1 cellular context compared by ENCODE assay signal in genomic region chr3:123202451-123202850, GRCh38.
TF ChIP-seq lines count a peak whose summit lies in the region.

No MANE protein-coding gene starts in this region.

TF ChIP-seq in H1, 55 proteins besides CTCF, POLR2A, EP300 and RAD21 (continued from another document):
- TF ChIP-seq BRCA1 (IDR thresholded peaks at IDR 0.05; ENCODE audit: low read depth, low read length) = no peak
- TF ChIP-seq, protein P1, sequence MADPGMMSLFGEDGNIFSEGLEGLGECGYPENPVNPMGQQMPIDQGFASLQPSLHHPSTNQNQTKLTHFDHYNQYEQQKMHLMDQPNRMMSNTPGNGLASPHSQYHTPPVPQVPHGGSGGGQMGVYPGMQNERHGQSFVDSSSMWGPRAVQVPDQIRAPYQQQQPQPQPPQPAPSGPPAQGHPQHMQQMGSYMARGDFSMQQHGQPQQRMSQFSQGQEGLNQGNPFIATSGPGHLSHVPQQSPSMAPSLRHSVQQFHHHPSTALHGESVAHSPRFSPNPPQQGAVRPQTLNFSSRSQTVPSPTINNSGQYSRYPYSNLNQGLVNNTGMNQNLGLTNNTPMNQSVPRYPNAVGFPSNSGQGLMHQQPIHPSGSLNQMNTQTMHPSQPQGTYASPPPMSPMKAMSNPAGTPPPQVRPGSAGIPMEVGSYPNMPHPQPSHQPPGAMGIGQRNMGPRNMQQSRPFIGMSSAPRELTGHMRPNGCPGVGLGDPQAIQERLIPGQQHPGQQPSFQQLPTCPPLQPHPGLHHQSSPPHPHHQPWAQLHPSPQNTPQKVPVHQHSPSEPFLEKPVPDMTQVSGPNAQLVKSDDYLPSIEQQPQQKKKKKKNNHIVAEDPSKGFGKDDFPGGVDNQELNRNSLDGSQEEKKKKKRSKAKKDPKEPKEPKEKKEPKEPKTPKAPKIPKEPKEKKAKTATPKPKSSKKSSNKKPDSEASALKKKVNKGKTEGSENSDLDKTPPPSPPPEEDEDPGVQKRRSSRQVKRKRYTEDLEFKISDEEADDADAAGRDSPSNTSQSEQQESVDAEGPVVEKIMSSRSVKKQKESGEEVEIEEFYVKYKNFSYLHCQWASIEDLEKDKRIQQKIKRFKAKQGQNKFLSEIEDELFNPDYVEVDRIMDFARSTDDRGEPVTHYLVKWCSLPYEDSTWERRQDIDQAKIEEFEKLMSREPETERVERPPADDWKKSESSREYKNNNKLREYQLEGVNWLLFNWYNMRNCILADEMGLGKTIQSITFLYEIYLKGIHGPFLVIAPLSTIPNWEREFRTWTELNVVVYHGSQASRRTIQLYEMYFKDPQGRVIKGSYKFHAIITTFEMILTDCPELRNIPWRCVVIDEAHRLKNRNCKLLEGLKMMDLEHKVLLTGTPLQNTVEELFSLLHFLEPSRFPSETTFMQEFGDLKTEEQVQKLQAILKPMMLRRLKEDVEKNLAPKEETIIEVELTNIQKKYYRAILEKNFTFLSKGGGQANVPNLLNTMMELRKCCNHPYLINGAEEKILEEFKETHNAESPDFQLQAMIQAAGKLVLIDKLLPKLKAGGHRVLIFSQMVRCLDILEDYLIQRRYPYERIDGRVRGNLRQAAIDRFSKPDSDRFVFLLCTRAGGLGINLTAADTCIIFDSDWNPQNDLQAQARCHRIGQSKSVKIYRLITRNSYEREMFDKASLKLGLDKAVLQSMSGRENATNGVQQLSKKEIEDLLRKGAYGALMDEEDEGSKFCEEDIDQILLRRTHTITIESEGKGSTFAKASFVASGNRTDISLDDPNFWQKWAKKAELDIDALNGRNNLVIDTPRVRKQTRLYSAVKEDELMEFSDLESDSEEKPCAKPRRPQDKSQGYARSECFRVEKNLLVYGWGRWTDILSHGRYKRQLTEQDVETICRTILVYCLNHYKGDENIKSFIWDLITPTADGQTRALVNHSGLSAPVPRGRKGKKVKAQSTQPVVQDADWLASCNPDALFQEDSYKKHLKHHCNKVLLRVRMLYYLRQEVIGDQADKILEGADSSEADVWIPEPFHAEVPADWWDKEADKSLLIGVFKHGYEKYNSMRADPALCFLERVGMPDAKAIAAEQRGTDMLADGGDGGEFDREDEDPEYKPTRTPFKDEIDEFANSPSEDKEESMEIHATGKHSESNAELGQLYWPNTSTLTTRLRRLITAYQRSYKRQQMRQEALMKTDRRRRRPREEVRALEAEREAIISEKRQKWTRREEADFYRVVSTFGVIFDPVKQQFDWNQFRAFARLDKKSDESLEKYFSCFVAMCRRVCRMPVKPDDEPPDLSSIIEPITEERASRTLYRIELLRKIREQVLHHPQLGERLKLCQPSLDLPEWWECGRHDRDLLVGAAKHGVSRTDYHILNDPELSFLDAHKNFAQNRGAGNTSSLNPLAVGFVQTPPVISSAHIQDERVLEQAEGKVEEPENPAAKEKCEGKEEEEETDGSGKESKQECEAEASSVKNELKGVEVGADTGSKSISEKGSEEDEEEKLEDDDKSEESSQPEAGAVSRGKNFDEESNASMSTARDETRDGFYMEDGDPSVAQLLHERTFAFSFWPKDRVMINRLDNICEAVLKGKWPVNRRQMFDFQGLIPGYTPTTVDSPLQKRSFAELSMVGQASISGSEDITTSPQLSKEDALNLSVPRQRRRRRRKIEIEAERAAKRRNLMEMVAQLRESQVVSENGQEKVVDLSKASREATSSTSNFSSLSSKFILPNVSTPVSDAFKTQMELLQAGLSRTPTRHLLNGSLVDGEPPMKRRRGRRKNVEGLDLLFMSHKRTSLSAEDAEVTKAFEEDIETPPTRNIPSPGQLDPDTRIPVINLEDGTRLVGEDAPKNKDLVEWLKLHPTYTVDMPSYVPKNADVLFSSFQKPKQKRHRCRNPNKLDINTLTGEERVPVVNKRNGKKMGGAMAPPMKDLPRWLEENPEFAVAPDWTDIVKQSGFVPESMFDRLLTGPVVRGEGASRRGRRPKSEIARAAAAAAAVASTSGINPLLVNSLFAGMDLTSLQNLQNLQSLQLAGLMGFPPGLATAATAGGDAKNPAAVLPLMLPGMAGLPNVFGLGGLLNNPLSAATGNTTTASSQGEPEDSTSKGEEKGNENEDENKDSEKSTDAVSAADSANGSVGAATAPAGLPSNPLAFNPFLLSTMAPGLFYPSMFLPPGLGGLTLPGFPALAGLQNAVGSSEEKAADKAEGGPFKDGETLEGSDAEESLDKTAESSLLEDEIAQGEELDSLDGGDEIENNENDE (IDR thresholded peaks at IDR 0.05; ENCODE audit: insufficient replicate concordance, low read length) = no peak
- TF ChIP-seq CBX8 (IDR thresholded peaks at IDR 0.05; ENCODE audit: borderline replicate concordance, low read depth, low read length) = no peak
- TF ChIP-seq RXRA (IDR thresholded peaks at IDR 0.05; ENCODE audit: insufficient read depth, low read depth, low read length) = no peak
- no peak for TF ChIP-seq HDAC2 (IDR thresholded peaks at IDR 0.05; ENCODE audit: borderline replicate concordance in 1 of 2, low read depth in 2 of 2, low read length in 2 of 2)
- TF ChIP-seq CHD2 (IDR thresholded peaks at IDR 0.05; ENCODE audit: low read length) = no peak
- TF ChIP-seq SP2 (IDR thresholded peaks at IDR 0.05; ENCODE audit: low read length) = no peak
- TF ChIP-seq JUN (IDR thresholded peaks at IDR 0.05; ENCODE audit: low read depth, low read length) = no peak
TF ChIP-seq in H1: peak in this region for 0.
